ENCODE assay signal across 16 cellular contexts in genomic region chr3:146337991-146338390, GRCh38.
A peak's percentile ranks its signal among the peaks of the same experiment; 100 is the strongest.
DNase-seq lines count a peak whose midpoint lies in the region; ATAC-seq and FAIRE-seq lines count a peak whose summit lies in the region.
"Had no signal": no experiment of that assay in that cellular context is flagged by ENCODE, and none has a peak within 500 bp of the region (broad histone marks: within the 10 kb centered on the region; RNA-seq: fewer than 3 reads in every experiment).

No MANE protein-coding gene starts in this region.

- no peaks in the 10 kb centered on the region for H3K36me3 Mint-ChIP-seq in central memory CD8-positive, alpha-beta T cell (ENCODE audit: insufficient read depth)
- H3K36me3 Mint-ChIP-seq: CD4-positive, CD25-positive, alpha-beta regulatory T cell; IgD-negative memory B cell had no signal

- H3K27ac Mint-ChIP-seq in central memory CD8-positive, alpha-beta T cell (ENCODE audit: low read depth) = peak overlapping the region; percentile 51
- H3K27ac Mint-ChIP-seq: CD4-positive, CD25-positive, alpha-beta regulatory T cell; IgD-negative memory B cell had no signal

- no peaks in the 10 kb centered on the region for H3K4me1 Mint-ChIP-seq in central memory CD8-positive, alpha-beta T cell
- H3K4me1 Mint-ChIP-seq: CD4-positive, CD25-positive, alpha-beta regulatory T cell had no signal

- H3K4me3 Mint-ChIP-seq in central memory CD8-positive, alpha-beta T cell = no peak overlapping the region
- H3K4me3 Mint-ChIP-seq: CD4-positive, CD25-positive, alpha-beta regulatory T cell; IgD-negative memory B cell had no signal

- FAIRE-seq in urothelium cell line (lab: Jason Lieb, UNC) = peak; percentile 20
- FAIRE-seq: GM12878, GM18507, H54 had no signal

- DNase-seq in EH (ENCODE audit: low read depth) = peak; percentile 9
- DNase-seq in central memory CD8-positive, alpha-beta T cell (ENCODE audit: low spot score in 2 of 2) = no peak
- peak; percentile 68 for DNase-seq in fibroblast of peridontal ligament (ENCODE audit: extremely low read depth)
- DNase-seq in urothelium cell line (ENCODE audit: low spot score) = no peak
- DNase-seq in NCI-H1417 (lab: John Stamatoyannopoulos, UW) = no peak
- DNase-seq: 8988T; CD4-positive, CD25-positive, alpha-beta regulatory T cell; DMS53; KG1 had no signal

- no peak for ATAC-seq in central memory CD8-positive, alpha-beta T cell (replicated peaks; ENCODE audit: extremely low read depth, poor library complexity, severe bottlenecking)
- ATAC-seq in GM21526 (IDR thresholded peaks at IDR 0.05; ENCODE audit: low FRiP score, unreplicated experiment) = no peak
- no peak for ATAC-seq in HG02763 (IDR thresholded peaks at IDR 0.05; ENCODE audit: unreplicated experiment)
- ATAC-seq: GM12878, HCT116 had no signal

- H3K9me3 Mint-ChIP-seq in central memory CD8-positive, alpha-beta T cell = no peaks in the 10 kb centered on the region

- no peaks in the 10 kb centered on the region for H3K27me3 Mint-ChIP-seq in central memory CD8-positive, alpha-beta T cell

Comparison
In these comparisons a context has a peak if more than half of its experiments do, and no peak if none do; other contexts are left out.
1. DNase-seq: peak in EH (single experiment) and fibroblast of peridontal ligament (single experiment); none in central memory CD8-positive, alpha-beta T cell (0 of 2), urothelium cell line (single experiment) and NCI-H1417 (0 of 3).